ENCODE assay signal across 13 cellular contexts in the genomic region with DNA sequence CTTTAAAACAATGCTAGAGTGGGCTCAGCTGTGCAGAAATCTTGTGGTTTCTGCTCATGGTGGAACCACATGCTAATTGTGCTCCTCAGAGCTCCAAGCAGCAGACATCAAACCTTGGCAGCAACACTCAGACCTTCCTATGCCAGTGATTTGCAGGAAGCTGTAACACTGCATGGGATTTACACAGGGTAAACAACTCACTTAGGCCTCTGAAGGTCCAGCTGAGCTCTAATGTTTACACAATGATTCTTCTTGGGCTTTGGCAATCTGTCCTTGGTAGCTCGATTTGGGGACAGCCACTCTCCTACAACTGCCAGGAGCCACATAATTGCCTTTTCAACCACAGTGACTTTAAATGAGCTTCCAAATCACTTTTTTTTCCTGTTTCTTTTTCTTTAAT.
DNase-seq lines count a peak whose midpoint lies in the region; ATAC-seq, FAIRE-seq and TF ChIP-seq lines count a peak whose summit lies in the region.
"Had no signal": no experiment of that assay in that cellular context is flagged by ENCODE, and none has a peak within 500 bp of the region (broad histone marks: within the 10 kb centered on the region; RNA-seq: fewer than 3 reads in every experiment).

No MANE protein-coding gene starts in this region.

- TF ChIP-seq CTCF in VCaP (conservative IDR thresholded peaks at IDR 0.05) (no peak), thoracic aorta (IDR thresholded peaks at IDR 0.05) (no peak)

- DNase-seq in NCI-H1092 treated with DMSO at 0.1 percent for 48 hours (lab: John Stamatoyannopoulos, UW) = peak; percentile 31
- no peak for DNase-seq in thoracic aorta (ENCODE audit: low spot score)
- DNase-seq in activated naive CD4-positive, alpha-beta T cell (lab: John Stamatoyannopoulos, UW) = no peak
- DNase-seq in NCI-H1930 (lab: John Stamatoyannopoulos, UW) = no peak
- DNase-seq: activated CD4-positive, alpha-beta T cell treated with anti-CD3 and anti-CD28 coated beads for 48 hours; H9; NCI-H1694 had no signal

- no peaks in the 10 kb centered on the region for H3K9me3 ChIP-seq in thoracic aorta
- H3K9me3 ChIP-seq: SJSA1 had no signal

- peak; percentile 92 for FAIRE-seq in islet of Langerhans (lab: Jason Lieb, UNC)

- peaks cover 71 to 100% of the 10 kb centered on the region in 2 donors for H3K4me1 ChIP-seq in thoracic aorta (ENCODE audit: control insufficient read depth in 1 of 2, low read depth in 2 of 2)
- H3K4me1 ChIP-seq: parathyroid adenoma, SJSA1 had no signal

- ATAC-seq in thoracic aorta (ENCODE audit: insufficient number of reproducible peaks, low FRiP score, low read depth) = peak; percentile 58
- ATAC-seq in HG03469 (IDR thresholded peaks at IDR 0.05; ENCODE audit: unreplicated experiment) = no peak
- no peak for ATAC-seq in HG02973 (IDR thresholded peaks at IDR 0.05; ENCODE audit: unreplicated experiment)

- H3K27ac ChIP-seq in VCaP (peak overlapping the region; percentile 77), thoracic aorta (peak overlapping the region; percentile 87 to 95)
- H3K27ac ChIP-seq: parathyroid adenoma, SJSA1 had no signal

- H3K27me3 ChIP-seq in thoracic aorta (replicated peaks; ENCODE audit: insufficient read depth) = no peaks in the 10 kb centered on the region

- peaks cover 30% of the 10 kb centered on the region for H3K36me3 ChIP-seq in thoracic aorta
- H3K36me3 ChIP-seq: SJSA1 had no signal

- no peak overlapping the region for H3K4me3 ChIP-seq in thoracic aorta
- H3K4me3 ChIP-seq: SJSA1 had no signal
